23 cellular contexts compared by ENCODE assay signal in genomic region chr4:19575959-19576358, GRCh38.
DNase-seq lines count a peak whose midpoint lies in the region; ATAC-seq, FAIRE-seq and TF ChIP-seq lines count a peak whose summit lies in the region.
"Had no signal": no experiment of that assay in that cellular context is flagged by ENCODE, and none has a peak within 500 bp of the region (broad histone marks: within the 10 kb centered on the region; RNA-seq: fewer than 3 reads in every experiment).

No MANE protein-coding gene starts in this region.

- no peak for TF ChIP-seq CTCF in GM10248 (IDR thresholded peaks at IDR 0.05; ENCODE audit: control extremely low read depth, extremely low read depth, low read depth, missing control alignments)

- FAIRE-seq in RCC 7860 (lab: Jason Lieb, UNC): no peak
- FAIRE-seq: frontal cortex, H54 had no signal

- peak; percentile 39 for ATAC-seq in esophagus mucosa
- no peak for ATAC-seq in GM21360 (IDR thresholded peaks at IDR 0.05; ENCODE audit: unreplicated experiment)
- ATAC-seq: CD8-positive, alpha-beta T cell had no signal

- CTCF ChIA-PET in GM10248 (lab: Yijun Ruan, JAX): interaction anchor here (1.1 to 1.5 kb wide), 2 partner anchors 11 to 38 kb away, joined by 3 read pairs; no protein-coding TSS in a partner anchor

- POLR2A ChIA-PET in GM10248 (lab: Yijun Ruan, JAX): no interaction called here

- peak; percentile 61 for DNase-seq in SKM-1 treated with dmso at 0.1 percent for 144 hours (lab: John Stamatoyannopoulos, UW; ENCODE audit: unreplicated experiment)
- no peak for DNase-seq in SKM-1 (lab: John Stamatoyannopoulos, UW; ENCODE audit: unreplicated experiment)
- peak; percentile 3 for DNase-seq in NAMALWA (ENCODE audit: low spot score)
- DNase-seq in GM10248 (ENCODE audit: extremely low spot score): no peak
- no peak for DNase-seq in activated T-cell treated with anti-CD3 and anti-CD28 coated beads, Interleukin-2, amount 50 U/mL, for 1 hour
- DNase-seq in RCC 7860 (ENCODE audit: low spot score): no peak
- DNase-seq: ACHN; activated CD4-positive, alpha-beta T cell treated with anti-CD3 and anti-CD28 coated beads for 48 hours; CD8-positive, alpha-beta T cell; cortex of kidney; midbrain; NCI-H187 treated with DMSO at 0.1 percent for 48 hours; NCI-H2227 treated with DMSO at 0.1 percent for 48 hours; NCI-H82; nephron progenitor cell; posterior cingulate gyrus; stimulated activated CD4-positive, alpha-beta T cell treated with anti-CD3 and anti-CD28 coated beads, Interleukin-2, amount 100 ng/mL, for 24 hours; stomach; SW 1271 had no signal

Comparison
In these comparisons a context has a peak if more than half of its experiments do, and no peak if none do; other contexts are left out.
1. DNase-seq: peak in SKM-1 treated with dmso at 0.1 percent for 144 hours (single experiment) and NAMALWA (single experiment); none in SKM-1 (single experiment), GM10248 (single experiment), activated T-cell treated with anti-CD3 and anti-CD28 coated beads, Interleukin-2, amount 50 U/mL, for 1 hour (single experiment) and RCC 7860 (single experiment).